Comparison of ENCODE assay signal across 19 cellular contexts in the genomic region with DNA sequence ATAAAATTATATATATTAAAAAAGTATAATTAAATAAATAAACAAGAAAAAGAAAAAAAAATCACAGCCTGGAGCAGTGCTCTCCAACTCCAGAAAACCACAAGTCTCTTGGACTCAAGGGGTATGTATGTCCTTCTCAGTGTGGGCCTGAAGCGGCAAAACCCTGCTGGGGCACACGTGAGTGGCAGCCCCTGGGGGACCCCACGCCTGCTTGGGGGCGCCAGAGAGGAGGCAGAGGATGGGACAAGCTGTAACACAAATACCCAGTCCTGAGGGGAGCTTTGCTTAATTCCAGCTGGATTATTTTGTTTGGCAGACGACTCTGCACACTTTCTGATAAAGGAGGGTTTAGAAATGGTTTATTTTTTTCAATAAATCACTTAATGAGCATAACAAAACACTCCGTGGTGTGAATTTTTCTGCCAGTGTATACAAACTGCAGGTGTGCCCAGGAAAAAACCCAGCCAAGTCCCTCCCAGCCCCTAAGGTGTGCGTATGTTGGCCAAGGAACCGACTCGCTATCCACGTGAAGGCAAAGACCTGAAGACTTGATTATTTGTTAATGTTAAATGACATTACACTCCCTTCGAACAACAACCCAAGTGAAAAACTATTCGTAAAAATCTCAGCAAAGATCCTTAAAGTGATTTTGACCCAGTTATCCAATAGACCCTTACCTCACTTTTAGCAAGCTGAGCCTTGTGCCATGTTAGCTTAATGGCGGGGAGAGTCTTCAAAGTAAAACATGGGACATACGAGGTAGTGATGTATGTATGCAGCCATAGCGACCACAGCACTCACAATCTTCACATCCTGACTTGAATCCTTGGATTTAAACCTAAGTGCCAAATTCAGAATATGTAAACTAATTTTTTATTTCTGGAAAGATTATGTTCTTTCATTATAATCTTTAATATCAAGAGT. TPM values are rescaled to one million over a fixed set of nuclear protein-coding genes. Genes with fewer than 3 reads are reported as not detected.
DNase-seq lines count a peak whose midpoint lies in the region; ATAC-seq, FAIRE-seq and TF ChIP-seq lines count a peak whose summit lies in the region.
"Had no signal": no experiment of that assay in that cellular context is flagged by ENCODE, and none has a peak within 500 bp of the region (broad histone marks: within the 10 kb centered on the region; RNA-seq: fewer than 3 reads in every experiment).

No MANE protein-coding gene starts in this region.

- no peaks in the 10 kb centered on the region for H4K20me1 ChIP-seq in Loucy (ENCODE audit: insufficient read depth, low read length, poor library complexity, severe bottlenecking)

- FAIRE-seq in pancreas (lab: Jason Lieb, UNC) = no peak

- no peaks in the 10 kb centered on the region for H3K9me2 ChIP-seq in Loucy (replicated peaks; ENCODE audit: low read depth, low read length)

- no peaks in the 10 kb centered on the region for H3F3A ChIP-seq in Loucy (ENCODE audit: low read depth)

- H2AFZ ChIP-seq in Loucy (ENCODE audit: low read length) = no peak overlapping the region

- H3K27me3 ChIP-seq in Loucy (ENCODE audit: insufficient read depth, low read length, poor library complexity, severe bottlenecking) (no peaks in the 10 kb centered on the region), brain microvascular endothelial cell (replicated peaks) (no peaks in the 10 kb centered on the region), pancreas (no peaks in the 10 kb centered on the region)
- H3K27me3 ChIP-seq: SJSA1 had no signal

- intact Hi-C loops in pancreas (cut with DNase I) = no loop called here

- no peak overlapping the region for H3K4me2 ChIP-seq in Loucy (ENCODE audit: low read depth, low read length, poor library complexity, severe bottlenecking)

- in situ Hi-C loops in brain microvascular endothelial cell (cut with HindIII; ENCODE audit: low pct_ligation_motif_present, low sequenced_read_pairs) = no loop called here

- no peak overlapping the region for H3K9ac ChIP-seq in Loucy (ENCODE audit: low read depth, low read length, poor library complexity, severe bottlenecking)

- WGBS in pancreas, 2 donors = 35 to 40% methylated on average over 15 of the region's 15 CpGs

- TF ChIP-seq CTCF in GM12872 (IDR thresholded peaks at IDR 0.05; ENCODE audit: insufficient read depth, low read depth, low read length) (0 out of 3 replicates have a peak, but pooled peaks have one; percentile 1), Loucy (conservative IDR thresholded peaks at IDR 0.05; ENCODE audit: low read length) (peak; percentile 23; the same call in 1 of the 2 replicates), brain microvascular endothelial cell (IDR thresholded peaks at IDR 0.05; ENCODE audit: low read depth, low read length, missing control alignments) (peak; percentile 9), pancreas (IDR thresholded peaks at IDR 0.05) (no peak)

- peaks cover 13% of the 10 kb centered on the region for H3K79me2 ChIP-seq in Loucy (ENCODE audit: insufficient read depth, low read length)

- H3K4me3 ChIP-seq in Loucy (ENCODE audit: low read length, poor library complexity, severe bottlenecking) (no peak overlapping the region), brain microvascular endothelial cell (ENCODE audit: low read depth, low read length) (no peak overlapping the region), pancreas (no peak overlapping the region)
- H3K4me3 ChIP-seq: SJSA1 had no signal

- H3K27ac ChIP-seq in brain microvascular endothelial cell = no peak overlapping the region
- H3K27ac ChIP-seq in pancreas = peak overlapping the region in 2 of 4 donors; percentile 23 to 32
- H3K27ac ChIP-seq: C4-2B, SJSA1 had no signal

- no peak for DNase-seq in brain microvascular endothelial cell
- peak in 4 of 6 donors; percentile 63 to 77 (median 72) for DNase-seq in pancreas
- DNase-seq in anterior cingulate cortex (lab: John Stamatoyannopoulos, UW) = no peak
- DNase-seq in NCI-H1417 (lab: John Stamatoyannopoulos, UW) = no peak
- DNase-seq: AML-193, DMS79 treated with DMSO at 0.1 percent for 48 hours, HCEC 1CT, Kasumi-1, MM.1S, NCI-H1092, NCI-H1694, NCI-H2107, NCI-H510A, NCI-H774 had no signal

- H3K9me3 ChIP-seq in Loucy (ENCODE audit: insufficient read depth, low read depth, low read length) = no peaks in the 10 kb centered on the region
- H3K9me3 ChIP-seq in pancreas = no peaks in the 10 kb centered on the region
- H3K9me3 ChIP-seq: SJSA1 had no signal

- H3K4me1 ChIP-seq in Loucy (ENCODE audit: insufficient read depth, low read length, poor library complexity, severe bottlenecking) (peaks cover 6% of the 10 kb centered on the region), pancreas (peaks cover 3 to 10% (median 6%) of the 10 kb centered on the region in 3 donors)
- H3K4me1 ChIP-seq: SJSA1 had no signal

- H3K36me3 ChIP-seq in Loucy (ENCODE audit: insufficient read depth, low read length) = peaks cover 17% of the 10 kb centered on the region; the same call in 1 of the 2 replicates
- H3K36me3 ChIP-seq in brain microvascular endothelial cell (replicated peaks) = no peaks in the 10 kb centered on the region
- no peaks in the 10 kb centered on the region for H3K36me3 ChIP-seq in pancreas
- H3K36me3 ChIP-seq: SJSA1 had no signal

- ATAC-seq in pancreas (peak; percentile 94 to 98 (median 96)), HG03095 (IDR thresholded peaks at IDR 0.05; ENCODE audit: unreplicated experiment) (no peak)

RNA-seq across cellular contexts. Expression of gene ANKH, which starts 32.9 kb away (rescaled TPM):
- total RNA-seq in pancreas = 10 to 100 TPM; 26.9 to 48.6 (median 40.3) TPM
- 10 to 100 TPM; 11.8 to 36.0 TPM for polyA plus RNA-seq in pancreas

Comparison
In these comparisons a context has a peak if more than half of its experiments do, and no peak if none do; other contexts are left out.
1. CTCF ChIP-seq: peak in GM12872 (single experiment), Loucy (single experiment) and brain microvascular endothelial cell (single experiment); none in pancreas (0 of 4).
2. DNase-seq: peak in pancreas (4 of 6); none in brain microvascular endothelial cell (single experiment), anterior cingulate cortex (0 of 58) and NCI-H1417 (0 of 3).